ENCODE assay signal across 21 cellular contexts in genomic region chr7:78396190-78396589, GRCh38.
"Had no signal": no experiment of that assay in that cellular context is flagged by ENCODE, and none has a peak within 500 bp of the region (broad histone marks: within the 10 kb centered on the region; RNA-seq: fewer than 3 reads in every experiment).

No MANE protein-coding gene starts in this region.

- H3K9me3 ChIP-seq: SJCRH30 had no signal

- DNase-seq: Kasumi-1, MM.1S, NCI-H1092 treated with DMSO at 0.1 percent for 48 hours, NCI-H1436, NCI-H187, NCI-H2029, NCI-H2081 treated with DMSO at 0.1 percent for 48 hours, NCI-H2171, NCI-H226, NCI-H446, NCI-H510A, NCI-H524 treated with DMSO at 0.1 percent for 48 hours, NCI-H69, NCI-H774, RPMI8226, SHP77 treated with DMSO at 0.1 percent for 48 hours, SJCRH30, SW 1271 had no signal

- H3K27ac ChIP-seq: KMS-11, SJCRH30 had no signal

- H3K36me3 ChIP-seq: SJCRH30 had no signal

- H3K4me3 ChIP-seq: K562, SJCRH30 had no signal

- H3K27me3 ChIP-seq: SJCRH30 had no signal

- ATAC-seq: HepG2, K562 had no signal
